8 cellular contexts compared by ENCODE assay signal in genomic region chr5:150142800-150143724, GRCh38. TPM values are rescaled to one million over a fixed set of nuclear protein-coding genes. Genes with fewer than 3 reads are reported as not detected.
DNase-seq lines count a peak whose midpoint lies in the region; ATAC-seq and TF ChIP-seq lines count a peak whose summit lies in the region.

No MANE protein-coding gene starts in this region.

- peak overlapping the region; percentile 97 for H3K27ac ChIP-seq in thoracic aorta

- H3K4me3 ChIP-seq in astrocyte of the cerebellum (ENCODE audit: low read depth, low read length) (no peak overlapping the region), thoracic aorta (peak overlapping the region; percentile 35)

- H3K9me3 ChIP-seq in thoracic aorta = no peaks in the 10 kb centered on the region

- peak; percentile 42 for ATAC-seq in thoracic aorta (ENCODE audit: insufficient number of reproducible peaks, low FRiP score, low read depth)

- DNase-seq in HS-5 (ENCODE audit: low read depth) (peak; percentile 84), astrocyte of the cerebellum (ENCODE audit: low read depth) (peak; percentile 69), kidney tubule cell (ENCODE audit: low spot score) (peak; percentile 76), thoracic aorta (ENCODE audit: low spot score) (peak; percentile 77), mesenteric fat pad (ENCODE audit: low spot score) (no peak), GM10266 (ENCODE audit: extremely low spot score) (no peak), NCI-H1436 (lab: John Stamatoyannopoulos, UW) (no peak)
- no peak for DNase-seq in stimulated activated CD8-positive, alpha-beta memory T cell treated with anti-CD3 and anti-CD28 coated beads, Interleukin-4, amount 100 ng/mL, for 48 hours

- H3K36me3 ChIP-seq in thoracic aorta = peaks cover 3% of the 10 kb centered on the region

- TF ChIP-seq CTCF in astrocyte of the cerebellum (IDR thresholded peaks at IDR 0.05; ENCODE audit: low read depth, low read length, missing control alignments) (no peak), thoracic aorta (IDR thresholded peaks at IDR 0.05) (no peak), GM10266 (IDR thresholded peaks at IDR 0.05; ENCODE audit: control insufficient read depth, insufficient read depth, low read depth, missing control alignments) (no peak)

- H3K4me1 ChIP-seq in thoracic aorta (ENCODE audit: control insufficient read depth in 1 of 2, low read depth in 2 of 2) = peaks cover 88 to 100% of the 10 kb centered on the region in 2 donors

- no peaks in the 10 kb centered on the region for H3K27me3 ChIP-seq in thoracic aorta (replicated peaks; ENCODE audit: insufficient read depth)

- in situ Hi-C loops in astrocyte of the cerebellum (cut with HindIII; ENCODE audit: low sequenced_read_pairs) = no loop called here

RNA-seq across cellular contexts. Expression of gene PDGFRB, which starts 12.6 kb away (rescaled TPM):
- 100 to 1,000 TPM; 362 to 421 TPM for total RNA-seq in thoracic aorta
- 201 TPM for total RNA-seq in mesenteric fat pad

RNA-seq across cellular contexts. Expression of gene CDX1, which starts 23.5 kb away (rescaled TPM):
- total RNA-seq in thoracic aorta (not detected), mesenteric fat pad (0.35 TPM)

RNA-seq across cellular contexts. Expression of gene SLC6A7, which starts 46.8 kb away (rescaled TPM):
- not detected for total RNA-seq in thoracic aorta
- not detected for total RNA-seq in mesenteric fat pad

RNA-seq across cellular contexts. Expression of gene CSF1R, which starts 56.7 kb away (rescaled TPM):
- 10 to 100 TPM; 76.3 to 98.6 TPM for total RNA-seq in thoracic aorta
- total RNA-seq in mesenteric fat pad = 58.6 TPM

Comparison
In these comparisons a context has a peak if more than half of its experiments do, and no peak if none do; other contexts are left out.
1. DNase-seq: peak in HS-5 (single experiment), astrocyte of the cerebellum (single experiment), kidney tubule cell (single experiment) and thoracic aorta (single experiment); none in mesenteric fat pad (single experiment), GM10266 (single experiment), stimulated activated CD8-positive, alpha-beta memory T cell treated with anti-CD3 and anti-CD28 coated beads, Interleukin-4, amount 100 ng/mL, for 48 hours (single experiment) and NCI-H1436 (single experiment).